Comparison of ENCODE assay signal across 8 cellular contexts in the genomic region with DNA sequence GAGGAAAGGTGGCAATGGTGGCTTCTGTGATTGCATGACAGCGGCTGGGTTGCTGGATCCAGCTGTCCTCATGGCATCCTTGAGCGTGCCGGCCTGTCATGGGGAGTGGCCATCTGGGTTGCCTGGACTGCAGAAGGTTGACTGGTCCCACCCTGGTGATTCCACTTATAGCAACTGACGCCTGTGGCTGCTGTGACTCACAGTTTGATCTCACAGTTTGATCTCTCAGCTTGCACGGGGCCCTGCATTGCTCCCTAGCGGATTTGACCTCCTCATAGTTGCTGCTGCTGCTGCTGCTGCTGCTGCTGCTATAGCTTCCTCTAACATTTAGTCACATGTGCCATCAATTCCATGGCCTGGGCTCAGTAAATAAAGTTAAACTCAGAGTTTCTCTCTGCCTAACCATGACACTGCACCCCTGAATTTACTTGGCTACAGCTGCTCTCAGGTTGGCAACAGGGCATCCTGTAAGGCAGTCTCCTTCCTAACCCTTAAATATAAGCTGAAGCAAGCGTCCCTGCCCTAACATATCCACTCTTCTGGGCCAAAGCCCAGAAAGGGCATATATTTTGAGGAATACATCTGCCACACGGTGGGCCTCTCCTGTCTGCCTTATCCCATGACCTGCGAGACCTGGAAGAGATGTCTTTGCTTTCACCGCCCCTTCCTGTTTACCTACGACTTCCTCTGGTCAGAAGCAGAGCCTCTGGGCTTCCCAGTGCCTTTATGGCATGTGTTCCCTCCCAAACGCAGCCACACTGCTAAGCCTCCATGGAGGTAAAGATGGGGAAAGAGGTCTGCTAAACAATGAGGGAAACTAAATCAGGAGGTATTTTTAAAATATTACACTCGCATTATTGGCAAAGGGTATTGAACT. TPM values are rescaled to one million over a fixed set of nuclear protein-coding genes. Genes with fewer than 3 reads are reported as not detected.
DNase-seq lines count a peak whose midpoint lies in the region; ATAC-seq and TF ChIP-seq lines count a peak whose summit lies in the region.

No MANE protein-coding gene starts in this region.

- no peak overlapping the region for H3K4me3 ChIP-seq in choroid plexus epithelial cell (ENCODE audit: low read depth, low read length)
- no peak overlapping the region for H3K4me3 ChIP-seq in mesodermal cell (ENCODE audit: extremely low read depth, insufficient read depth, low read length, poor library complexity, severe bottlenecking)

- peak; percentile 30 for TF ChIP-seq CTCF in choroid plexus epithelial cell (conservative IDR thresholded peaks at IDR 0.05; ENCODE audit: low read depth, low read length)

- 63 to 77% methylated on average over 10 of the region's 13 CpGs for WGBS in mesodermal cell (ENCODE audit: insufficient coverage in 2 of 2), 2 experiments

- ATAC-seq in GM21528 (IDR thresholded peaks at IDR 0.05; ENCODE audit: low FRiP score, unreplicated experiment) = no peak

- peak overlapping the region; percentile 89 for H3K27ac ChIP-seq in mesodermal cell (ENCODE audit: low read depth, low read length, severe bottlenecking)

- intact Hi-C loops in head of caudate nucleus (cut with DNase I) = no loop called here

- H3K36me3 ChIP-seq in mesodermal cell (ENCODE audit: control insufficient read depth, insufficient read depth, low read length) = no peaks in the 10 kb centered on the region

- DNase-seq in COLO668 (lab: John Stamatoyannopoulos, UW; ENCODE audit: unreplicated experiment) (peak; percentile 7), NCI-H146 treated with DMSO at 0.1 percent for 48 hours (lab: John Stamatoyannopoulos, UW; ENCODE audit: unreplicated experiment) (peak; percentile 79), choroid plexus epithelial cell (ENCODE audit: low read depth) (peak; percentile 94), inferior parietal cortex (ENCODE audit: extremely low spot score) (no peak), head of caudate nucleus (no peak)
- no peak for DNase-seq in activated naive CD4-positive, alpha-beta T cell treated with Interleukin-2 at 50 U/mL for 16 hours

- H3K9me3 ChIP-seq in mesodermal cell (ENCODE audit: control insufficient read depth, low read length) = no peaks in the 10 kb centered on the region

- H3K4me1 ChIP-seq in mesodermal cell (ENCODE audit: control insufficient read depth, insufficient read depth, low read length, poor library complexity, severe bottlenecking) = peaks cover 10% of the 10 kb centered on the region

RNA-seq across cellular contexts. Expression of a gene that starts 8.3 kb away (rescaled TPM):
- polyA plus RNA-seq in mesodermal cell (2013, experiment 1 of 2) = 12.7 TPM
- polyA plus RNA-seq in mesodermal cell (2013, experiment 2 of 2) = 11.0 TPM

RNA-seq across cellular contexts. Expression of a gene that starts 37.8 kb away (rescaled TPM):
- polyA plus RNA-seq in mesodermal cell (2013, experiment 1 of 2) = 14.9 TPM
- polyA plus RNA-seq in mesodermal cell (2013, experiment 2 of 2) = 17.1 TPM

Comparison
In these comparisons a context has a peak if more than half of its experiments do, and no peak if none do; other contexts are left out.
1. DNase-seq: peak in COLO668 (single experiment), NCI-H146 treated with DMSO at 0.1 percent for 48 hours (single experiment) and choroid plexus epithelial cell (single experiment); none in inferior parietal cortex (single experiment), activated naive CD4-positive, alpha-beta T cell treated with Interleukin-2 at 50 U/mL for 16 hours (single experiment) and head of caudate nucleus (0 of 42).